In the genomic region with DNA sequence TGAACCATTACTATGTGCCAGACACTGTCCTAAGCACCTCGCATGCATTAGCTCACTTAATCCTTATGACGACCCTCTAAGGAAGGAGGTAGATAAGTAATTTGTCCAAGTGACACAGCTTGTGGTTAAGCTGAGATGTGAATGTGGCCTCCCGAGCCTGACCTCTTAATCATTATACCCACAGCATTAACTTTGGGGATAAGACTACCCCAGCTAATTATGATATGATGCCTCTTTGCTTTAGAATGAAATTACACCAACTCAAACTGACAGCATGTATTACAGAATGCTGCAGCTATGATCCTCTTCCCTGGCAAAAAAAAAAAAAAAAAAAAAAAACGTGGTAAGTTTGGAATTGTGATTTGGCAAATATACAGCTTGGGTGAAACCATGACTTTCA, we compare ENCODE assay signal across 1 cellular context.
TF ChIP-seq lines count a peak whose summit lies in the region.

No MANE protein-coding gene starts in this region.

TF ChIP-seq in A549, 52 proteins besides CTCF, POLR2A, EP300 and RAD21:
- TF ChIP-seq FOSL2 (IDR thresholded peaks at IDR 0.05) (no peak), FOSL2 (CRISPR knock-in tag; IDR thresholded peaks at IDR 0.05) (no peak), FOSB (CRISPR knock-in tag; IDR thresholded peaks at IDR 0.05) (no peak), CHD4 (IDR thresholded peaks at IDR 0.05; ENCODE audit: borderline replicate concordance) (no peak), ZNF302 (CRISPR knock-in tag; IDR thresholded peaks at IDR 0.05) (no peak), TFCP2L1 (CRISPR knock-in tag; IDR thresholded peaks at IDR 0.05) (no peak), PHF8 (IDR thresholded peaks at IDR 0.05; ENCODE audit: borderline replicate concordance, low read depth) (no peak), KDM5A (IDR thresholded peaks at IDR 0.05) (no peak), BHLHE40 (IDR thresholded peaks at IDR 0.05; ENCODE audit: low read depth, low read length) (no peak), RNF2 (IDR thresholded peaks at IDR 0.05; ENCODE audit: borderline replicate concordance, low read depth) (no peak), ATOH8 (CRISPR knock-in tag; IDR thresholded peaks at IDR 0.05; ENCODE audit: low read depth) (no peak), JUNB (IDR thresholded peaks at IDR 0.05) (no peak), FOXS1 (CRISPR knock-in tag; IDR thresholded peaks at IDR 0.05) (no peak), SMC3 (IDR thresholded peaks at IDR 0.05) (no peak), ELK1 (IDR thresholded peaks at IDR 0.05; ENCODE audit: low read depth, low read length) (no peak), ZC3H11A (IDR thresholded peaks at IDR 0.05) (no peak), HOXB5 (CRISPR knock-in tag; IDR thresholded peaks at IDR 0.05) (no peak), HMGXB4 (CRISPR knock-in tag; IDR thresholded peaks at IDR 0.05; ENCODE audit: borderline replicate concordance) (no peak), EHF (CRISPR knock-in tag; IDR thresholded peaks at IDR 0.05) (no peak)
- TF ChIP-seq, protein P1, sequence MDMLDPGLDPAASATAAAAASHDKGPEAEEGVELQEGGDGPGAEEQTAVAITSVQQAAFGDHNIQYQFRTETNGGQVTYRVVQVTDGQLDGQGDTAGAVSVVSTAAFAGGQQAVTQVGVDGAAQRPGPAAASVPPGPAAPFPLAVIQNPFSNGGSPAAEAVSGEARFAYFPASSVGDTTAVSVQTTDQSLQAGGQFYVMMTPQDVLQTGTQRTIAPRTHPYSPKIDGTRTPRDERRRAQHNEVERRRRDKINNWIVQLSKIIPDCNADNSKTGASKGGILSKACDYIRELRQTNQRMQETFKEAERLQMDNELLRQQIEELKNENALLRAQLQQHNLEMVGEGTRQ (IDR thresholded peaks at IDR 0.05), result no peak
- TF ChIP-seq, protein P2, sequence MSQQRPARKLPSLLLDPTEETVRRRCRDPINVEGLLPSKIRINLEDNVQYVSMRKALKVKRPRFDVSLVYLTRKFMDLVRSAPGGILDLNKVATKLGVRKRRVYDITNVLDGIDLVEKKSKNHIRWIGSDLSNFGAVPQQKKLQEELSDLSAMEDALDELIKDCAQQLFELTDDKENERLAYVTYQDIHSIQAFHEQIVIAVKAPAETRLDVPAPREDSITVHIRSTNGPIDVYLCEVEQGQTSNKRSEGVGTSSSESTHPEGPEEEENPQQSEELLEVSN (IDR thresholded peaks at IDR 0.05; ENCODE audit: borderline replicate concordance, low read depth), result no peak
TF ChIP-seq in A549: peak in this region for 0.
